Comparison of ENCODE assay signal across 17 cellular contexts in genomic region chrX:40780123-40780522, GRCh38. TPM values are rescaled to one million over a fixed set of nuclear protein-coding genes. Genes with fewer than 3 reads are reported as not detected.
DNase-seq lines count a peak whose midpoint lies in the region; ATAC-seq, FAIRE-seq and TF ChIP-seq lines count a peak whose summit lies in the region.
"Had no signal": no experiment of that assay in that cellular context is flagged by ENCODE, and none has a peak within 500 bp of the region (broad histone marks: within the 10 kb centered on the region; RNA-seq: fewer than 3 reads in every experiment).

No MANE protein-coding gene starts in this region.

- H3K4me2 ChIP-seq in parathyroid adenoma (ENCODE audit: low read length) = no peak overlapping the region

- H3K79me2 ChIP-seq in parathyroid adenoma = no peaks in the 10 kb centered on the region

- intact Hi-C loops in left cardiac atrium (cut with DNase I) (loop anchor here in 1 of 2 donors (10.0 kb wide), 1 partner anchor 115 kb away; no protein-coding TSS in a partner anchor), left colon (cut with DNase I, micrococcal nuclease) (no loop called here)

- no peak for TF ChIP-seq CTCF in parathyroid adenoma (IDR thresholded peaks at IDR 0.05)

- no peak overlapping the region for H3K4me3 ChIP-seq in parathyroid adenoma (ENCODE audit: low read depth, low read length)
- H3K4me3 ChIP-seq: HAP-1, K562 had no signal

- no peaks in the 10 kb centered on the region for H3K27me3 ChIP-seq in parathyroid adenoma (ENCODE audit: control insufficient read depth, insufficient read depth, low read length)

- no peaks in the 10 kb centered on the region for H3K36me3 ChIP-seq in parathyroid adenoma (ENCODE audit: control insufficient read depth, insufficient read depth, low read length)
- H3K36me3 ChIP-seq: HAP-1 had no signal

- H3K4me1 ChIP-seq in parathyroid adenoma = peaks cover 4% of the 10 kb centered on the region
- H3K4me1 ChIP-seq: HAP-1 had no signal

- DNase-seq in Ammon's horn (ENCODE audit: low spot score) (peak; percentile 4), HTR-8/SVneo (ENCODE audit: insufficient read length, low spot score) (no peak), left cardiac atrium (no peak), left colon (no peak)
- no peak for DNase-seq in stimulated activated naive CD4-positive, alpha-beta T cell treated with Interleukin-2 at 50 U/mL for 16 hours (lab: John Stamatoyannopoulos, UW)
- DNase-seq: ACHN; Calu3; CD4-positive, alpha-beta T cell; DMS 273 treated with DMSO at 0.1 percent for 48 hours; HFFc6 had no signal

- peak; percentile 44 for FAIRE-seq in HTR-8/SVneo (lab: Jason Lieb, UNC)
- FAIRE-seq: H1, K562 had no signal

- no peak overlapping the region for H3K9ac ChIP-seq in parathyroid adenoma

- H2AFZ ChIP-seq in parathyroid adenoma = peak overlapping the region; percentile 68

- H3K9me3 ChIP-seq in parathyroid adenoma (ENCODE audit: control insufficient read depth, low read length) = no peaks in the 10 kb centered on the region
- H3K9me3 ChIP-seq: HAP-1 had no signal

- ATAC-seq in left cardiac atrium = peak; percentile 32 to 44
- ATAC-seq in HG02870 (IDR thresholded peaks at IDR 0.05; ENCODE audit: unreplicated experiment) = no peak
- no peak for ATAC-seq in left colon
- no peak for ATAC-seq in GM21576 (IDR thresholded peaks at IDR 0.05; ENCODE audit: unreplicated experiment)
- ATAC-seq: K562 had no signal

- no peak overlapping the region for H3K27ac ChIP-seq in parathyroid adenoma
- H3K27ac ChIP-seq: HL-60 had no signal

RNA-seq across cellular contexts. Expression of gene MED14, which starts 44.8 kb away (rescaled TPM):
- total RNA-seq in left cardiac atrium (10 to 100 TPM; 23.7 to 28.3 TPM), left colon (10 to 100 TPM; 60.1 to 60.6 TPM)

Comparison
In these comparisons a context has a peak if more than half of its experiments do, and no peak if none do; other contexts are left out.
1. ATAC-seq: peak in left cardiac atrium (2 of 2); none in HG02870 (single experiment), left colon (single experiment) and GM21576 (single experiment).